ENCODE assay signal across 1 cellular context in genomic region chr9:83429229-83429628, GRCh38.
TF ChIP-seq lines count a peak whose summit lies in the region.

No MANE protein-coding gene starts in this region.

TF ChIP-seq in HepG2, 621 proteins besides CTCF, POLR2A, EP300 and RAD21 (continued from another document and continues in another):
- TF ChIP-seq, protein P1, sequence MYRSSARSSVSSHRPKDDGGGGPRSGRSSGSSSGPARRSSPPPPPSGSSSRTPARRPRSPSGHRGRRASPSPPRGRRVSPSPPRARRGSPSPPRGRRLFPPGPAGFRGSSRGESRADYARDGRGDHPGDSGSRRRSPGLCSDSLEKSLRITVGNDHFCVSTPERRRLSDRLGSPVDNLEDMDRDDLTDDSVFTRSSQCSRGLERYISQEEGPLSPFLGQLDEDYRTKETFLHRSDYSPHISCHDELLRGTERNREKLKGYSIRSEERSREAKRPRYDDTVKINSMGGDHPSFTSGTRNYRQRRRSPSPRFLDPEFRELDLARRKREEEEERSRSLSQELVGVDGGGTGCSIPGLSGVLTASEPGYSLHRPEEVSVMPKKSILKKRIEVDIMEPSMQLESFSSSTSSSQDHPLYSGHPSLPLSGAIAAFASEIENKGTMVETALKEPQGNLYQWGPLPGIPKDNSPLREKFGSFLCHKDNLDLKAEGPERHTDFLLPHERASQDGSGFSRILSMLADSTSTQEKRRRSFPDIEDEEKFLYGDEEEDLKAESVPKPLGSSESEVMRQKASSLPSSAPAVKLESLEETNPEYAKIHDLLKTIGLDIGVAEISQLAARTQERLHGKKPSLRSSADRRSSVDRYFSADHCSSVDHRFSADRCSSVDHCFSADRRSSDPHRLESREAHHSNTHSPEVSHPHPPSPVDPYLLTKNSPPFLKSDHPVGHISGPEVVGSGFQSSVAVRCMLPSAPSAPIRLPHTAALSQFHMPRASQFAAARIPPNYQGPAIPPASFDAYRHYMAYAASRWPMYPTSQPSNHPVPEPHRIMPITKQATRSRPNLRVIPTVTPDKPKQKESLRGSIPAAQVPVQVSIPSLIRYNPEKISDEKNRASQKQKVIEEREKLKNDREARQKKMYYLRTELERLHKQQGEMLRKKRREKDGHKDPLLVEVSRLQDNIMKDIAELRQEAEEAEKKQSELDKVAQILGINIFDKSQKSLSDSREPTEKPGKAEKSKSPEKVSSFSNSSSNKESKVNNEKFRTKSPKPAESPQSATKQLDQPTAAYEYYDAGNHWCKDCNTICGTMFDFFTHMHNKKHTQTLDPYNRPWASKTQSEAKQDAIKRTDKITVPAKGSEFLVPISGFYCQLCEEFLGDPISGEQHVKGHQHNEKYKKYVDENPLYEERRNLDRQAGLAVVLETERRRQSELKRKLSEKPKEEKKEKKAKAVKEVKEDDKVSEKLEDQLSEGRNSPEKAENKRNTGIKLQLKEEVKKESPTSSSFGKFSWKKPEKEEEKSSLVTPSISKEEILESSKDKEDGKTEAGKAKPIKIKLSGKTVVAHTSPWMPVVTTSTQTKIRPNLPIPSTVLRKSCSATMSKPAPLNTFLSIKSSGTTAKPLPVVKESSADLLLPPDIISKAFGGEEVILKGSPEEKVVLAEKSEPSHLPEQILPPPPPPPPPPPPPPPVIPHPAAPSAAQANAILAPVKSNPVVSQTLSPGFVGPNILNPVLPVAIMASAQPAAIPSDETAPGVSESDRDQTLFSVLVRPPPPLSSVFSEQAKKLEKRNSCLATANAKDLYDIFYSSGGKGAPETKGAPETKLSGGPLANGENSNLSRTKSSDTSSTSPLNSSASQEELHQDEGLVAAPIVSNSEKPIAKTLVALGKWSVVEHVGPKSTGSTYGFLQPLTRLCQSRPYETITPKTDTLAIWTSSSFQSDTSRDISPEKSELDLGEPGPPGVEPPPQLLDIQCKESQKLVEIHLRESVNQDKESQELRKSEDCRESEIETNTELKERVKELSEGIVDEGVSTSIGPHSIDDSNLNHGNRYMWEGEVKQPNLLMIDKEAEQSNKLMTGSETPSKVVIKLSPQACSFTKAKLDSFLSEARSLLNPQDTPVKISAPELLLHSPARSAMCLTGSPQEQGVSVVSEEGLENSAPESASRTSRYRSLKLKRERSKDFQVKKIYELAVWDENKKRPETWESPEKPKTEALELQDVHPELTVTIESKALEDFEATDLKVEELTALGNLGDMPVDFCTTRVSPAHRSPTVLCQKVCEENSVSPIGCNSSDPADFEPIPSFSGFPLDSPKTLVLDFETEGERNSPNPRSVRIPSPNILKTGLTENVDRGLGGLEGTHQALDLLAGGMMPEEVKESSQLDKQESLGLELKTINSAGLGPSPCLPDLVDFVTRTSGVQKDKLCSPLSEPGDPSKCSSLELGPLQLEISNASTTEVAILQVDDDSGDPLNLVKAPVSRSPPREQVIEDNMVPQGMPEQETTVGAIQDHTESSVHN (CRISPR knock-in tag; IDR thresholded peaks at IDR 0.05) = no peak
- TF ChIP-seq ZNF142 (CRISPR knock-in tag; IDR thresholded peaks at IDR 0.05) (no peak), FOXO1 (CRISPR knock-in tag; IDR thresholded peaks at IDR 0.05) (0 out of 2 replicates have a peak, but pooled peaks have one; percentile 25), MIER3 (CRISPR knock-in tag; IDR thresholded peaks at IDR 0.05; ENCODE audit: borderline replicate concordance) (peak; percentile 40; the same call in 1 of the 2 replicates), ELF3 (CRISPR knock-in tag; IDR thresholded peaks at IDR 0.05) (peak; percentile 41), ZNF768 (CRISPR knock-in tag; IDR thresholded peaks at IDR 0.05) (no peak), TARDBP (CRISPR knock-in tag; IDR thresholded peaks at IDR 0.05) (peak; percentile 45; the same call in 1 of the 2 replicates), CBX2 (IDR thresholded peaks at IDR 0.05; ENCODE audit: low read depth, low read length) (no peak), CBX2 (CRISPR knock-in tag; IDR thresholded peaks at IDR 0.05; ENCODE audit: low read depth) (no peak), ZNF557 (CRISPR knock-in tag; IDR thresholded peaks at IDR 0.05) (no peak), SOX6 (IDR thresholded peaks at IDR 0.05) (no peak), SOX6 (CRISPR knock-in tag; IDR thresholded peaks at IDR 0.05) (peak; percentile 29; the same call in 1 of the 2 replicates), HNF4G (IDR thresholded peaks at IDR 0.05; ENCODE audit: borderline replicate concordance, low read depth, low read length) (peak; percentile 12; the same call in 1 of the 2 replicates), HNF4G (CRISPR knock-in tag; IDR thresholded peaks at IDR 0.05; ENCODE audit: borderline replicate concordance, low read depth) (no peak), ATF1 (CRISPR knock-in tag; IDR thresholded peaks at IDR 0.05) (no peak), ZNF598 (CRISPR knock-in tag; IDR thresholded peaks at IDR 0.05; ENCODE audit: borderline replicate concordance) (no peak), RFX5 (IDR thresholded peaks at IDR 0.05; ENCODE audit: low read depth, low read length) (no peak), ZSCAN20 (CRISPR knock-in tag; IDR thresholded peaks at IDR 0.05; ENCODE audit: borderline replicate concordance) (no peak), NFE2L1 (CRISPR knock-in tag; IDR thresholded peaks at IDR 0.05; ENCODE audit: borderline replicate concordance) (no peak), MED1 (CRISPR knock-in tag; IDR thresholded peaks at IDR 0.05) (peak; percentile 38), MIXL1 (CRISPR knock-in tag; IDR thresholded peaks at IDR 0.05) (0 out of 2 replicates have a peak, but pooled peaks have one; percentile 15), NCOA2 (CRISPR knock-in tag; IDR thresholded peaks at IDR 0.05) (peak; percentile 80), DNMT3B (CRISPR knock-in tag; conservative IDR thresholded peaks at IDR 0.05) (no peak), ZNF878 (CRISPR knock-in tag; IDR thresholded peaks at IDR 0.05) (no peak), CBFB (CRISPR knock-in tag; IDR thresholded peaks at IDR 0.05) (no peak), JARID2 (CRISPR knock-in tag; IDR thresholded peaks at IDR 0.05; ENCODE audit: insufficient replicate concordance) (no peak), ZNF772 (CRISPR knock-in tag; IDR thresholded peaks at IDR 0.05) (no peak), NR2F1 (CRISPR knock-in tag; IDR thresholded peaks at IDR 0.05) (no peak), ZNF672 (CRISPR knock-in tag; IDR thresholded peaks at IDR 0.05) (no peak), ZNF10 (CRISPR knock-in tag; IDR thresholded peaks at IDR 0.05; ENCODE audit: borderline replicate concordance, low read depth) (no peak), MAFG (CRISPR knock-in tag; IDR thresholded peaks at IDR 0.05) (no peak), NR1H2 (CRISPR knock-in tag; IDR thresholded peaks at IDR 0.05; ENCODE audit: borderline replicate concordance, low read depth) (no peak), HOXA3 (CRISPR knock-in tag; IDR thresholded peaks at IDR 0.05) (peak; percentile 34; the same call in 1 of the 2 replicates), ZNF138 (CRISPR knock-in tag; IDR thresholded peaks at IDR 0.05; ENCODE audit: low read depth) (no peak)
- TF ChIP-seq, protein P2, sequence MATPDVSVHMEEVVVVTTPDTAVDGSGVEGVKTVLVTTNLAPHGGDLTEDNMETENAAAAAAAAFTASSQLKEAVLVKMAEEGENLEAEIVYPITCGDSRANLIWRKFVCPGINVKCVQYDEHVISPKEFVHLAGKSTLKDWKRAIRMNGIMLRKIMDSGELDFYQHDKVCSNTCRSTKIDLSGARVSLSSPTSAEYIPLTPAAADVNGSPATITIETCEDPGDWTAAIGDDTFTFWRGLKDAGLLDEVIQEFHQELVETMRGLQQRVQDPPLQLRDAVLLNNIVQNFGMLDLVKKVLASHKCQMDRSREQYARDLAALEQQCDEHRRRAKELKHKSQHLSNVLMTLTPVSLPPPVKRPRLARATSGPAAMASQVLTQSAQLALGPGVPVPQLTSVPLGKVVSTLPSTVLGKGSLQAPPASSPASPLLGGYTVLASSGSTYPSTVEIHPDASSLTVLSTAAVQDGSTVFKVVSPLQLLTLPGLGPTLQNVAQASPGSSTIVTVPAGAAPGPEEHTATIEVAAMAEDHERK (CRISPR knock-in tag; IDR thresholded peaks at IDR 0.05; ENCODE audit: low read depth) = no peak
- TF ChIP-seq, protein P3, sequence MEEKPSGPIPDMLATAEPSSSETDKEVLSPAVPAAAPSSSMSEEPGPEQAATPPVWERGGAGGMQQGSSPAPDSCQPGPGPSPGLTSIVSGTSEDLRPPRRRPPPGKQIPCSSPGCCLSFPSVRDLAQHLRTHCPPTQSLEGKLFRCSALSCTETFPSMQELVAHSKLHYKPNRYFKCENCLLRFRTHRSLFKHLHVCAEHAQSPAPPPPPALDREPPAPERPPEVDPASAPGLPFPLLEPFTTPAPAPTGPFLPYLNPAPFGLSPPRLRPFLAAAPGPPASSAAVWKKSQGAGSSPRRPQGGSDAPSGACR (CRISPR knock-in tag; IDR thresholded peaks at IDR 0.05) = no peak
- TF ChIP-seq, protein P4, sequence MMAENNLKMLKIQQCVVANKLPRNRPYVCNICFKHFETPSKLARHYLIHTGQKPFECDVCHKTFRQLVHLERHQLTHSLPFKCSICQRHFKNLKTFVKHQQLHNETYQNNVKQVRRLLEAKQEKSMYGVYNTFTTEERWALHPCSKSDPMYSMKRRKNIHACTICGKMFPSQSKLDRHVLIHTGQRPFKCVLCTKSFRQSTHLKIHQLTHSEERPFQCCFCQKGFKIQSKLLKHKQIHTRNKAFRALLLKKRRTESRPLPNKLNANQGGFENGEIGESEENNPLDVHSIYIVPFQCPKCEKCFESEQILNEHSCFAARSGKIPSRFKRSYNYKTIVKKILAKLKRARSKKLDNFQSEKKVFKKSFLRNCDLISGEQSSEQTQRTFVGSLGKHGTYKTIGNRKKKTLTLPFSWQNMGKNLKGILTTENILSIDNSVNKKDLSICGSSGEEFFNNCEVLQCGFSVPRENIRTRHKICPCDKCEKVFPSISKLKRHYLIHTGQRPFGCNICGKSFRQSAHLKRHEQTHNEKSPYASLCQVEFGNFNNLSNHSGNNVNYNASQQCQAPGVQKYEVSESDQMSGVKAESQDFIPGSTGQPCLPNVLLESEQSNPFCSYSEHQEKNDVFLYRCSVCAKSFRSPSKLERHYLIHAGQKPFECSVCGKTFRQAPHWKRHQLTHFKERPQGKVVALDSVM (CRISPR knock-in tag; IDR thresholded peaks at IDR 0.05) = no peak
- TF ChIP-seq, protein P5, sequence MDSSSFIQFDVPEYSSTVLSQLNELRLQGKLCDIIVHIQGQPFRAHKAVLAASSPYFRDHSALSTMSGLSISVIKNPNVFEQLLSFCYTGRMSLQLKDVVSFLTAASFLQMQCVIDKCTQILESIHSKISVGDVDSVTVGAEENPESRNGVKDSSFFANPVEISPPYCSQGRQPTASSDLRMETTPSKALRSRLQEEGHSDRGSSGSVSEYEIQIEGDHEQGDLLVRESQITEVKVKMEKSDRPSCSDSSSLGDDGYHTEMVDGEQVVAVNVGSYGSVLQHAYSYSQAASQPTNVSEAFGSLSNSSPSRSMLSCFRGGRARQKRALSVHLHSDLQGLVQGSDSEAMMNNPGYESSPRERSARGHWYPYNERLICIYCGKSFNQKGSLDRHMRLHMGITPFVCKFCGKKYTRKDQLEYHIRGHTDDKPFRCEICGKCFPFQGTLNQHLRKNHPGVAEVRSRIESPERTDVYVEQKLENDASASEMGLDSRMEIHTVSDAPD (CRISPR knock-in tag; IDR thresholded peaks at IDR 0.05) = peak; percentile 30; the same call in 1 of the 2 replicates
- TF ChIP-seq, protein P6, sequence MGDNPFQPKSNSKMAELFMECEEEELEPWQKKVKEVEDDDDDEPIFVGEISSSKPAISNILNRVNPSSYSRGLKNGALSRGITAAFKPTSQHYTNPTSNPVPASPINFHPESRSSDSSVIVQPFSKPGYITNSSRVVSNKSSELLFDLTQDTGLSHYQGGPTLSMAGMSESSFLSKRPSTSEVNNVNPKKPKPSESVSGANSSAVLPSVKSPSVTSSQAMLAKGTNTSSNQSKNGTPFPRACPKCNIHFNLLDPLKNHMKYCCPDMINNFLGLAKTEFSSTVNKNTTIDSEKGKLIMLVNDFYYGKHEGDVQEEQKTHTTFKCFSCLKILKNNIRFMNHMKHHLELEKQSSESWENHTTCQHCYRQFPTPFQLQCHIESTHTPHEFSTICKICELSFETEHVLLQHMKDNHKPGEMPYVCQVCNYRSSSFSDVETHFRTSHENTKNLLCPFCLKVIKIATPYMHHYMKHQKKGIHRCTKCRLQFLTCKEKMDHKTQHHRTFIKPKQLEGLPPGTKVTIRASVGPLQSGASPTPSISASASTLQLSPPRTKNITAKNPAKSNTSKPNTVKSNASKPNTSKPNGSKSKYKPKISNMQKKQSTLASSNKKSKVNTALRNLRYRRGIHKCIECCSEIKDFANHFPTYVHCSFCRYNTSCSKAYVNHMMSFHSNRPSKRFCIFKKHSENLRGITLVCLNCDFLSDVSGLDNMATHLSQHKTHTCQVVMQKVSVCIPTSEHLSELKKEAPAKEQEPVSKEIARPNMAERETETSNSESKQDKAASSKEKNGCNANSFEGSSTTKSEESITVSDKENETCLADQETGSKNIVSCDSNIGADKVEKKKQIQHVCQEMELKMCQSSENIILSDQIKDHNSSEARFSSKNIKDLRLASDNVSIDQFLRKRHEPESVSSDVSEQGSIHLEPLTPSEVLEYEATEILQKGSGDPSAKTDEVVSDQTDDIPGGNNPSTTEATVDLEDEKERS (CRISPR knock-in tag; IDR thresholded peaks at IDR 0.05) = no peak; the same call in 1 of the 2 replicates
